Comparison of ENCODE assay signal across 11 cellular contexts in genomic region chr10:124697443-124697836, GRCh38. TPM values are rescaled to one million over a fixed set of nuclear protein-coding genes. Genes with fewer than 3 reads are reported as not detected.
A peak's percentile ranks its signal among the peaks of the same experiment; 100 is the strongest.
DNase-seq lines count a peak whose midpoint lies in the region; FAIRE-seq and TF ChIP-seq lines count a peak whose summit lies in the region.
"Had no signal": no experiment of that assay in that cellular context is flagged by ENCODE, and none has a peak within 500 bp of the region (broad histone marks: within the 10 kb centered on the region; RNA-seq: fewer than 3 reads in every experiment).

No MANE protein-coding gene starts in this region.

- H3K4me2 ChIP-seq in BLaER1 = peak overlapping the region; percentile 90
- H3K4me2 ChIP-seq: PC-9 had no signal

- peaks cover 84% of the 10 kb centered on the region for H4K20me1 ChIP-seq in BLaER1

- H3K4me3 Mint-ChIP-seq in brain = no peak overlapping the region

- H3K27me3 ChIP-seq in BLaER1 (no peaks in the 10 kb centered on the region), neutrophil (no peaks in the 10 kb centered on the region)

- peaks cover 53% of the 10 kb centered on the region for H3K36me3 Mint-ChIP-seq in brain

- H3K27me3 Mint-ChIP-seq in brain = no peaks in the 10 kb centered on the region

- peak overlapping the region; percentile 38 to 90 (median 72) for H3K27ac Mint-ChIP-seq in brain

- no peaks in the 10 kb centered on the region for H3K9me3 Mint-ChIP-seq in brain

- H3K27ac ChIP-seq in BLaER1 = peak overlapping the region; percentile 86
- peak overlapping the region; percentile 94 for H3K27ac ChIP-seq in neutrophil
- H3K27ac ChIP-seq: PC-9 had no signal

- FAIRE-seq in GM19239 (lab: Jason Lieb, UNC) = peak; percentile 8
- FAIRE-seq in urothelium cell line (lab: Jason Lieb, UNC) = no peak

- H3K9ac ChIP-seq in BLaER1 = peak overlapping the region; percentile 69

- no peak for DNase-seq in GM19239 (ENCODE audit: insufficient read length, low spot score)
- DNase-seq in urothelium cell line (ENCODE audit: low spot score) = no peak
- DNase-seq in AG08396 (ENCODE audit: low spot score) = no peak
- DNase-seq in NCI-H526 (lab: John Stamatoyannopoulos, UW) = no peak
- DNase-seq in UCSD-AML1 (lab: John Stamatoyannopoulos, UW; ENCODE audit: unreplicated experiment) = no peak
- DNase-seq: Kasumi-1, NCI-H2081 treated with DMSO at 0.1 percent for 48 hours, PC-9 had no signal

- H3K9me3 ChIP-seq in BLaER1 = no peaks in the 10 kb centered on the region
- H3K9me3 ChIP-seq in neutrophil = no peaks in the 10 kb centered on the region

- H3K4me3 ChIP-seq in BLaER1 = peak overlapping the region; percentile 40
- no peak overlapping the region for H3K4me3 ChIP-seq in neutrophil (ENCODE audit: low read depth in 1 of 2, low read length in 1 of 2)
- H3K4me3 ChIP-seq: PC-9 had no signal

- TF ChIP-seq CTCF in brain (conservative IDR thresholded peaks at IDR 0.05) (no peak), neutrophil (IDR thresholded peaks at IDR 0.05) (no peak)

- H3K4me1 Mint-ChIP-seq in brain = peaks cover 80% of the 10 kb centered on the region

- peaks cover 60% of the 10 kb centered on the region for H3K36me3 ChIP-seq in BLaER1
- H3K36me3 ChIP-seq in neutrophil = peaks cover 34% of the 10 kb centered on the region

- peaks cover 99% of the 10 kb centered on the region for H3K4me1 ChIP-seq in BLaER1
- H3K4me1 ChIP-seq in neutrophil (ENCODE audit: control insufficient read depth in 1 of 2, insufficient read depth in 1 of 2, low read depth in 1 of 2, low read length in 1 of 2) = peaks cover 48 to 50% of the 10 kb centered on the region in 2 experiments

RNA-seq across cellular contexts. Expression of gene FAM53B, which starts 46.7 kb away (rescaled TPM):
- polyA plus RNA-seq in brain (ENCODE audit: insufficient read depth, low read depth, low replicate concordance) = 25.9 TPM
